In the genomic region with DNA sequence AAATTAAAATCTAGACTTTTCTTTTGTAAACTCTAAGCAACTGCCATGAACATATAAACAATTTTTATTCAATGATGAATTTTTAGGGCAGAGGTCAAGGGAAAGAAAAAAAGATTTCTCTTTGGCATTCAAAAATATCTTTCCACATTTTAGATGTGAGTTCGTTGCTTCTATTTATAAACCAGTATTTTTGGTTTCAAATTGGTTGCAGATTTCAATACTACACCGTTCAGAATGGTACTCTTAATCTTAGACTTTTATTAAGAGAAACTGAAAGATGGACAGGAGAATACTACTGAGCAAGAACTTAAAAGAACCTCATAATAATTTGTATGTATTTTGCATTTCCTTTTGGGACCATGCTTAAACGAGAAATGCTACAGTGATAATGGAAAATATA, we compare ENCODE assay signal across 13 cellular contexts.
DNase-seq lines count a peak whose midpoint lies in the region; ATAC-seq and TF ChIP-seq lines count a peak whose summit lies in the region.
"Had no signal": no experiment of that assay in that cellular context is flagged by ENCODE, and none has a peak within 500 bp of the region (broad histone marks: within the 10 kb centered on the region; RNA-seq: fewer than 3 reads in every experiment).

No MANE protein-coding gene starts in this region.

- peaks cover 83% of the 10 kb centered on the region for H3K36me3 Mint-ChIP-seq in stimulated activated memory B cell treated with anti-CD40 and anti-IgM and Interleukin-4, amounts not matched to agents 10 μg/mL and 1 μg/mL and 100 μg/mL, for 72 hours

- H3K9ac ChIP-seq in KMS-11: no peak overlapping the region
- H3K9ac ChIP-seq: parathyroid adenoma had no signal

- no peak for TF ChIP-seq CTCF in KMS-11 (conservative IDR thresholded peaks at IDR 0.05; ENCODE audit: low read depth, low read length)

- no peak overlapping the region for H3K4me3 Mint-ChIP-seq in stimulated activated memory B cell treated with anti-CD40 and anti-IgM and Interleukin-4, amounts not matched to agents 10 μg/mL and 1 μg/mL and 100 μg/mL, for 72 hours
- H3K4me3 Mint-ChIP-seq: activated naive CD8-positive, alpha-beta T cell treated with anti-CD3 and anti-CD28 coated beads, Interleukin-2, amount 50 U/mL, for 24 hours had no signal

- peak overlapping the region; percentile 70 for H3K4me2 ChIP-seq in KMS-11

- H3K27me3 Mint-ChIP-seq in stimulated activated memory B cell treated with anti-CD40 and anti-IgM and Interleukin-4, amounts not matched to agents 10 μg/mL and 1 μg/mL and 100 μg/mL, for 72 hours: no peaks in the 10 kb centered on the region

- peaks cover 24% of the 10 kb centered on the region; the same call in 1 of the 2 replicates for H3K36me3 ChIP-seq in KMS-11 (ENCODE audit: insufficient read depth)

- H3K27me3 ChIP-seq in KMS-11 (ENCODE audit: insufficient read depth, low read depth): no peaks in the 10 kb centered on the region

- H3K9me3 Mint-ChIP-seq in stimulated activated memory B cell treated with anti-CD40 and anti-IgM and Interleukin-4, amounts not matched to agents 10 μg/mL and 1 μg/mL and 100 μg/mL, for 72 hours: no peaks in the 10 kb centered on the region
- H3K9me3 Mint-ChIP-seq: activated naive CD8-positive, alpha-beta T cell treated with anti-CD3 and anti-CD28 coated beads, Interleukin-2, amount 50 U/mL, for 24 hours had no signal

- no peaks in the 10 kb centered on the region for H4K20me1 ChIP-seq in KMS-11 (ENCODE audit: insufficient read depth)

- H3K4me1 ChIP-seq in KMS-11 (ENCODE audit: low read depth, poor library complexity, severe bottlenecking): peaks cover 32% of the 10 kb centered on the region

- peak overlapping the region; percentile 10; the same call in 1 of the 2 replicates for H3K27ac ChIP-seq in KMS-11
- H3K27ac ChIP-seq: parathyroid adenoma, VCaP had no signal

- H2AFZ ChIP-seq in KMS-11 (ENCODE audit: low read depth): no peak overlapping the region
- H2AFZ ChIP-seq: parathyroid adenoma had no signal

- H3K27ac Mint-ChIP-seq in stimulated activated memory B cell treated with anti-CD40 and anti-IgM and Interleukin-4, amounts not matched to agents 10 μg/mL and 1 μg/mL and 100 μg/mL, for 72 hours: peak overlapping the region; percentile 81
- H3K27ac Mint-ChIP-seq: activated naive CD8-positive, alpha-beta T cell treated with anti-CD3 and anti-CD28 coated beads, Interleukin-2, amount 50 U/mL, for 24 hours had no signal

- peaks cover 62% of the 10 kb centered on the region for H3K4me1 Mint-ChIP-seq in stimulated activated memory B cell treated with anti-CD40 and anti-IgM and Interleukin-4, amounts not matched to agents 10 μg/mL and 1 μg/mL and 100 μg/mL, for 72 hours
- H3K4me1 Mint-ChIP-seq: activated naive CD8-positive, alpha-beta T cell treated with anti-CD3 and anti-CD28 coated beads, Interleukin-2, amount 50 U/mL, for 24 hours had no signal

- H3K4me3 ChIP-seq in KMS-11 (IDR thresholded peaks at IDR 0.05; ENCODE audit: insufficient read depth, low read depth, low read length): no peak overlapping the region

- no peaks in the 10 kb centered on the region for H3K79me2 ChIP-seq in KMS-11 (ENCODE audit: insufficient read depth, low read depth)
- H3K79me2 ChIP-seq: parathyroid adenoma had no signal

- ATAC-seq in GM19324 (IDR thresholded peaks at IDR 0.05; ENCODE audit: low FRiP score, unreplicated experiment) (peak; percentile 56), HG02642 (IDR thresholded peaks at IDR 0.05; ENCODE audit: poor library complexity, unreplicated experiment) (peak; percentile 49)
- no peak for ATAC-seq in stimulated activated memory B cell treated with anti-CD40 and anti-IgM and Interleukin-4, amounts not matched to agents 10 μg/mL and 1 μg/mL and 100 μg/mL, for 72 hours
- ATAC-seq: activated naive CD8-positive, alpha-beta T cell treated with anti-CD3 and anti-CD28 coated beads, Interleukin-2, amount 50 U/mL, for 24 hours had no signal

- DNase-seq in NK-92 treated with Interleukin-12 subunit alpha and Interleukin-12 subunit beta, amount 100 ng/mL, for 24 hours (lab: John Stamatoyannopoulos, UW): no peak
- DNase-seq in activated CD4-positive, alpha-beta T cell treated with anti-CD3 and anti-CD28 coated beads, Interleukin-2, amount 50 U/mL, for 1 hour: no peak
- no peak for DNase-seq in mesenteric fat pad (ENCODE audit: low spot score)
- no peak for DNase-seq in stimulated activated CD4-positive, alpha-beta T cell treated with anti-CD3 and anti-CD28 coated beads, Interleukin-12 subunit alpha, Interleukin-12 subunit beta, amount 100 ng/mL, for 4 hours
- DNase-seq: activated naive CD8-positive, alpha-beta T cell treated with anti-CD3 and anti-CD28 coated beads, Interleukin-2, amount 50 U/mL, for 24 hours; DMS79 treated with DMSO at 0.1 percent for 48 hours; left cardiac atrium had no signal
